Comparison of ENCODE assay signal across 8 cellular contexts in genomic region chr14:73058923-73059311, GRCh38. TPM values are rescaled to one million over a fixed set of nuclear protein-coding genes. Genes with fewer than 3 reads are reported as not detected.
DNase-seq lines count a peak whose midpoint lies in the region; ATAC-seq, FAIRE-seq and TF ChIP-seq lines count a peak whose summit lies in the region.

No MANE protein-coding gene starts in this region.

- peaks cover 0 to 29% (median under 1%) of the 10 kb centered on the region in 4 experiments; a peak in 2 of 8 replicates for H3K36me3 ChIP-seq in H1 (ENCODE audit: control insufficient read depth in 2 of 4, insufficient read depth in 4 of 4, low read length in 3 of 4)
- H3K36me3 ChIP-seq in mucosa of descending colon (ENCODE audit: low read depth): no peaks in the 10 kb centered on the region

- H3K79me2 ChIP-seq in H1 (ENCODE audit: control insufficient read depth in 1 of 2, insufficient read depth in 2 of 2, low read length in 2 of 2): peaks cover 45 to 54% of the 10 kb centered on the region in 2 experiments

- H3K4me2 ChIP-seq in H1 (ENCODE audit: insufficient read depth in 1 of 2, low read depth in 2 of 2, low read length in 2 of 2): peak overlapping the region; percentile 79 to 91

- H3K56ac ChIP-seq in H1 (replicated peaks; ENCODE audit: insufficient read length, low read depth, low read length): peak overlapping the region; percentile 5

- H3K18ac ChIP-seq in H1 (ENCODE audit: extremely low read depth, low read length): peak overlapping the region; percentile 95

- no peak for TF ChIP-seq RAD21 in H1 (IDR thresholded peaks at IDR 0.05 in 1 of 2, conservative IDR thresholded peaks at IDR 0.05 in 1 of 2; ENCODE audit: low read depth in 2 of 2, low read length in 2 of 2)

- H3K79me1 ChIP-seq in H1 (ENCODE audit: low read depth, low read length): no peaks in the 10 kb centered on the region

- H2BK5ac ChIP-seq in H1 (ENCODE audit: low read depth, low read length): peak overlapping the region; percentile 99

- H4K91ac ChIP-seq in H1 (replicated peaks; ENCODE audit: insufficient read length, low read length): peak overlapping the region; percentile 87

- H3K4ac ChIP-seq in H1 (replicated peaks; ENCODE audit: insufficient read length, low read depth, low read length): peak overlapping the region; percentile 30

- no peak overlapping the region for H3K27ac Mint-ChIP-seq in activated naive CD4-positive, alpha-beta T cell treated with anti-CD3 and anti-CD28 coated beads for 36 hours

- H3K23ac ChIP-seq in H1 (ENCODE audit: insufficient read length): no peak overlapping the region

- peak overlapping the region; percentile 53; the same call in 1 of the 2 replicates for H2BK12ac ChIP-seq in H1 (ENCODE audit: low read depth, low read length)

- H2BK20ac ChIP-seq in H1 (ENCODE audit: low read length): no peak overlapping the region

- no peak for TF ChIP-seq POLR2A in H1 (IDR thresholded peaks at IDR 0.05; ENCODE audit: control extremely low read depth in 1 of 2, low read depth in 2 of 2, low read length in 2 of 2)

- CTCF ChIA-PET in activated naive CD4-positive, alpha-beta T cell treated with anti-CD3 and anti-CD28 coated beads for 36 hours (lab: Charles Lee): interaction anchor here (0.5 to 1.5 kb wide), 6 partner anchors 8 to 400 kb away, joined by 3 to 6 read pairs (median 3); partner anchors contain the start of genes NUMB and ZFYVE1
- CTCF ChIA-PET in H1 (lab: Charles Lee; ENCODE audit: partially characterized antibody): interaction anchor here (0.9 to 1.4 kb wide), 3 partner anchors 15 to 57 kb away, joined by 3 to 5 read pairs (median 3); no protein-coding TSS in a partner anchor

- H3K14ac ChIP-seq in H1 (ENCODE audit: insufficient read length): no peak overlapping the region

- H3K4me3 ChIP-seq in H1 (ENCODE audit: extremely low read depth in 1 of 4, insufficient read depth in 2 of 4, low read depth in 3 of 4, low read length in 4 of 4): peak overlapping the region; percentile 94 to 98 (median 96)
- peak overlapping the region; percentile 90 for H3K4me3 ChIP-seq in mucosa of descending colon

- H3K4me3 Mint-ChIP-seq in activated naive CD4-positive, alpha-beta T cell treated with anti-CD3 and anti-CD28 coated beads for 36 hours: no peak overlapping the region

- H3K4me1 Mint-ChIP-seq in activated naive CD4-positive, alpha-beta T cell treated with anti-CD3 and anti-CD28 coated beads for 36 hours (ENCODE audit: low read depth): peaks cover 47% of the 10 kb centered on the region

- H4K5ac ChIP-seq in H1 (ENCODE audit: insufficient read length, low read depth, low read length): peak overlapping the region; percentile 55

- peak overlapping the region; percentile 91 for H4K8ac ChIP-seq in H1 (ENCODE audit: extremely low read depth, insufficient read depth, low read length)

- H3K9ac ChIP-seq in H1 (replicated peaks in 1 of 4; ENCODE audit: extremely low read depth in 1 of 4, low read depth in 3 of 4, low read length in 3 of 4): peak overlapping the region; percentile 96 to 99 (median 98)

- TF ChIP-seq CTCF in H1 (IDR thresholded peaks at IDR 0.05; ENCODE audit: control extremely low read depth in 1 of 3, insufficient read depth in 1 of 3, low read depth in 1 of 3, low read length in 3 of 3): no peak
- TF ChIP-seq CTCF in mucosa of descending colon (IDR thresholded peaks at IDR 0.05): no peak

- intact Hi-C loops in activated naive CD4-positive, alpha-beta T cell treated with anti-CD3 and anti-CD28 coated beads for 36 hours (cut with micrococcal nuclease): loop anchor here (1.0 to 10.0 kb wide), 14 partner anchors 32 to 1026 kb away; partner anchors contain the start of genes ALDH6A1, BBOF1, COQ6 and DCAF4
- intact Hi-C loops in mucosa of descending colon (cut with DNase I, micrococcal nuclease): no loop called here

- no peaks in the 10 kb centered on the region for H3K9me3 Mint-ChIP-seq in activated naive CD4-positive, alpha-beta T cell treated with anti-CD3 and anti-CD28 coated beads for 36 hours

- no peak overlapping the region for H2AFZ ChIP-seq in H1 (ENCODE audit: low read length)

- no peaks in the 10 kb centered on the region for H3K27me3 Mint-ChIP-seq in activated naive CD4-positive, alpha-beta T cell treated with anti-CD3 and anti-CD28 coated beads for 36 hours (ENCODE audit: low read depth)

- H2AK5ac ChIP-seq in H1 (ENCODE audit: low read depth, low read length): peak overlapping the region; percentile 95; the same call in 1 of the 2 replicates

- H3K36me3 Mint-ChIP-seq in activated naive CD4-positive, alpha-beta T cell treated with anti-CD3 and anti-CD28 coated beads for 36 hours (ENCODE audit: low read depth): peaks cover 23% of the 10 kb centered on the region

- peaks cover 6 to 13% of the 10 kb centered on the region in 2 experiments for H4K20me1 ChIP-seq in H1 (replicated peaks in 1 of 2; ENCODE audit: control insufficient read depth in 1 of 2, insufficient read depth in 2 of 2, low read length in 2 of 2)

- peak; percentile 25 for DNase-seq in activated naive CD4-positive, alpha-beta T cell treated with anti-CD3 and anti-CD28 coated beads for 36 hours
- DNase-seq in activated naive CD4-positive, alpha-beta T cell treated with anti-CD3 and anti-CD28 coated beads, Interleukin-2, amount 50 U/mL, for 16 hours: no peak
- peak; percentile 44 for DNase-seq in NOMO-1 treated with DMSO at 0.1 percent for 48 hours (lab: John Stamatoyannopoulos, UW; ENCODE audit: unreplicated experiment)
- DNase-seq in H1 (ENCODE audit: low read depth in 1 of 2, low spot score in 2 of 2): peak in 1 of 2 experiments; percentile 57
- no peak for DNase-seq in mucosa of descending colon
- DNase-seq in NCI-H774 (lab: John Stamatoyannopoulos, UW): no peak
- no peak for DNase-seq in stimulated activated CD4-positive, alpha-beta T cell treated with anti-CD3 and anti-CD28 coated beads, Interleukin-15, amount 100 ng/mL, for 24 hours

- H3K4me1 ChIP-seq in H1 (replicated peaks in 1 of 4; ENCODE audit: control insufficient read depth in 3 of 4, insufficient read depth in 4 of 4, low read length in 3 of 4) (peaks cover 0 to 6% (median 1%) of the 10 kb centered on the region in 4 experiments; a peak in 3 of 7 replicates), mucosa of descending colon (ENCODE audit: low read depth) (peaks cover 10% of the 10 kb centered on the region)

- peaks cover 2% of the 10 kb centered on the region; the same call in 1 of the 2 replicates for H3K23me2 ChIP-seq in H1 (ENCODE audit: low read depth, low read length)

- H3K27me3 ChIP-seq in H1 (replicated peaks in 1 of 4; ENCODE audit: control insufficient read depth in 3 of 4, extremely low read depth in 1 of 4, insufficient read depth in 3 of 4, low read length in 3 of 4): no peaks in the 10 kb centered on the region

- H2BK120ac ChIP-seq in H1 (replicated peaks; ENCODE audit: low read depth, low read length): no peak overlapping the region

- no peak overlapping the region for H2BK15ac ChIP-seq in H1 (ENCODE audit: low read length)

- peak overlapping the region; percentile 94 for H3K27ac ChIP-seq in H1 (ENCODE audit: low read depth, low read length)

- no peak for FAIRE-seq in H1 (lab: Jason Lieb, UNC)

- ATAC-seq in HG02852 (IDR thresholded peaks at IDR 0.05; ENCODE audit: unreplicated experiment) (peak; percentile 6), mucosa of descending colon (peak; percentile 34)

- WGBS in H1 (ENCODE audit: extremely low coverage in 1 of 2, insufficient coverage in 1 of 2, insufficient read length in 1 of 2, insufficient replicate concordance in 2 of 2, low coverage in 1 of 2, low lambda C conversion rate in 2 of 2, missing lambda C conversion rate in 1 of 2), 2 experiments: 0% methylated on average over 17 of the region's 18 CpGs; no CpG with 5 or more reads in 1 of the 2 experiments

- POLR2A ChIA-PET in H1 (lab: Charles Lee; ENCODE audit: partially characterized antibody): interaction anchor here (0.6 to 3.9 kb wide), 37 partner anchors 10 to 337 kb away, joined by 3 to 45 read pairs (median 4); partner anchors contain the start of gene ZFYVE1

- H3K9me3 ChIP-seq in H1 (ENCODE audit: insufficient read depth in 2 of 2, low read depth in 1 of 2, low read length in 1 of 2) (no peaks in the 10 kb centered on the region), mucosa of descending colon (no peaks in the 10 kb centered on the region)

- TF ChIP-seq EP300 in H1 (IDR thresholded peaks at IDR 0.05; ENCODE audit: borderline replicate concordance in 1 of 2, low read depth in 2 of 2, low read length in 2 of 2): no peak

TF ChIP-seq in H1, 55 proteins besides CTCF, POLR2A, EP300 and RAD21:
- no peak for TF ChIP-seq BCL11A (IDR thresholded peaks at IDR 0.05; ENCODE audit: low read depth in 2 of 2, low read length in 2 of 2)
- TF ChIP-seq MAFK (IDR thresholded peaks at IDR 0.05; ENCODE audit: low read depth, low read length): no peak
- TF ChIP-seq CHD1 (IDR thresholded peaks at IDR 0.05; ENCODE audit: low read depth, low read length): peak; percentile 35; the same call in 1 of the 2 replicates
- no peak for TF ChIP-seq BRCA1 (IDR thresholded peaks at IDR 0.05; ENCODE audit: low read depth, low read length)
- TF ChIP-seq KDM4A (IDR thresholded peaks at IDR 0.05; ENCODE audit: low read depth, low read length, severe bottlenecking): peak; percentile 4

RNA-seq across cellular contexts. Expression of gene RBM25, which starts 0.6 kb away (rescaled TPM):
- total RNA-seq in activated naive CD4-positive, alpha-beta T cell treated with anti-CD3 and anti-CD28 coated beads for 36 hours: 10 to 100 TPM; 86.3 to 93.6 TPM
- total RNA-seq in H1 (2021; fragmentation: NEBNext Ultra II Directional; extraction: Animal tissue kit (Norgen Biotek cat#: 25700)): 125 and 134 TPM in 2 replicates
- 25.6 and 28.5 TPM in 2 replicates for polyA plus RNA-seq in H1 (2011; rRNA removed)
- 55.3 TPM for polyA plus RNA-seq in H1 (2011; cell fraction: cytosol; rRNA removed)
- 210 TPM for polyA plus RNA-seq in H1 (2011; cell fraction: nucleus; rRNA removed)
- polyA plus RNA-seq in H1 (2012, experiment 1 of 2): 103 to 168 TPM (median 123 TPM) in 4 replicates
- 8.0 TPM for polyA plus RNA-seq in H1 (2012, experiment 2 of 2)
- polyA plus RNA-seq in H1 (2013, experiment 1 of 2): 155 TPM
- 135 TPM for polyA plus RNA-seq in H1 (2013, experiment 2 of 2)
- polyA minus RNA-seq in H1 (2011; rRNA and poly(A)+ RNA removed): 67.0 and 69.4 TPM in 2 replicates
- polyA minus RNA-seq in H1 (2011; cell fraction: cytosol; rRNA and poly(A)+ RNA removed): 51.4 TPM
- 166 TPM for polyA minus RNA-seq in H1 (2011; cell fraction: nucleus; rRNA and poly(A)+ RNA removed)
- 10 to 100 TPM; 66.0 to 68.7 (median 66.2) TPM for total RNA-seq in mucosa of descending colon

RNA-seq across cellular contexts. Expression of gene ZFYVE1, which starts 32.0 kb away (rescaled TPM):
- 1 to 10 TPM; 8.5 to 9.2 TPM for total RNA-seq in activated naive CD4-positive, alpha-beta T cell treated with anti-CD3 and anti-CD28 coated beads for 36 hours
- total RNA-seq in H1 (2021; fragmentation: NEBNext Ultra II Directional; extraction: Animal tissue kit (Norgen Biotek cat#: 25700)): 12.5 and 13.9 TPM in 2 replicates
- 9.8 and 12.7 TPM in 2 replicates for polyA plus RNA-seq in H1 (2011; rRNA removed)
- polyA plus RNA-seq in H1 (2011; cell fraction: cytosol; rRNA removed): 11.9 TPM
- 21.1 TPM for polyA plus RNA-seq in H1 (2011; cell fraction: nucleus; rRNA removed)
- polyA plus RNA-seq in H1 (2012, experiment 1 of 2): 6.5 to 13.6 TPM (median 12.0 TPM) in 4 replicates
- polyA plus RNA-seq in H1 (2012, experiment 2 of 2): 8.5 TPM
- polyA plus RNA-seq in H1 (2013, experiment 1 of 2): 4.9 TPM
- polyA plus RNA-seq in H1 (2013, experiment 2 of 2): 4.4 TPM
- polyA minus RNA-seq in H1 (2011; rRNA and poly(A)+ RNA removed): 25.2 and 29.7 TPM in 2 replicates
- 11.5 TPM for polyA minus RNA-seq in H1 (2011; cell fraction: cytosol; rRNA and poly(A)+ RNA removed)
- polyA minus RNA-seq in H1 (2011; cell fraction: nucleus; rRNA and poly(A)+ RNA removed): 16.3 TPM
- total RNA-seq in mucosa of descending colon: 10 to 100 TPM; 15.5 to 26.0 (median 19.9) TPM

Comparison
In these comparisons a context has a peak if more than half of its experiments do, and no peak if none do; other contexts are left out.
1. DNase-seq: peak in activated naive CD4-positive, alpha-beta T cell treated with anti-CD3 and anti-CD28 coated beads for 36 hours (single experiment) and NOMO-1 treated with DMSO at 0.1 percent for 48 hours (single experiment); none in activated naive CD4-positive, alpha-beta T cell treated with anti-CD3 and anti-CD28 coated beads, Interleukin-2, amount 50 U/mL, for 16 hours (single experiment), mucosa of descending colon (0 of 3), NCI-H774 (single experiment) and stimulated activated CD4-positive, alpha-beta T cell treated with anti-CD3 and anti-CD28 coated beads, Interleukin-15, amount 100 ng/mL, for 24 hours (single experiment).